ENCODE assay signal across 8 cellular contexts in genomic region chr11:14907411-14908213, GRCh38. TPM values are rescaled to one million over a fixed set of nuclear protein-coding genes. Genes with fewer than 3 reads are reported as not detected.
DNase-seq lines count a peak whose midpoint lies in the region; ATAC-seq and TF ChIP-seq lines count a peak whose summit lies in the region.

No MANE protein-coding gene starts in this region.

- H3K27ac ChIP-seq in 22Rv1, result no peak overlapping the region
- H3K27ac ChIP-seq in caudate nucleus (ENCODE audit: low read depth, low read length), result no peak overlapping the region
- no peak overlapping the region for H3K27ac ChIP-seq in lower lobe of right lung

- no peaks in the 10 kb centered on the region for H3K36me3 ChIP-seq in lower lobe of right lung

- no peaks in the 10 kb centered on the region for H3K9me3 ChIP-seq in lower lobe of right lung

- H3K4me3 ChIP-seq in lower lobe of right lung, result no peak overlapping the region

- DNase-seq in NCI-H2107 treated with DMSO at 0.1 percent for 48 hours (lab: John Stamatoyannopoulos, UW; ENCODE audit: unreplicated experiment), result peak; percentile 84
- DNase-seq in caudate nucleus (lab: John Stamatoyannopoulos, UW), result peak in 49 of 61 donors; percentile 10 to 64 (median 31)
- DNase-seq in lower lobe of right lung, result peak; percentile 90
- peak; percentile 75 for DNase-seq in stimulated activated CD8-positive, alpha-beta memory T cell treated with anti-CD3 and anti-CD28 coated beads, Interleukin-15, amount 100 ng/mL, for 24 hours (ENCODE audit: low read depth)

- ATAC-seq in GM18505 (IDR thresholded peaks at IDR 0.05; ENCODE audit: unreplicated experiment) (peak; percentile 47), HG02973 (IDR thresholded peaks at IDR 0.05; ENCODE audit: unreplicated experiment) (peak; percentile 50), lower lobe of right lung (peak; percentile 86 to 89)
- peak; percentile 75 to 77 for ATAC-seq in activated CD4-positive, CD25-positive, alpha-beta regulatory T cell treated with anti-CD3 and anti-CD28 coated beads, Interleukin-2, amount 50 U/mL, for 24 hours

- H3K27me3 ChIP-seq in lower lobe of right lung (ENCODE audit: low read depth), result no peaks in the 10 kb centered on the region

- intact Hi-C loops in lower lobe of right lung (cut with DNase I), result loop anchor here (10.0 kb wide), 2 partner anchors 113 to 373 kb away; no protein-coding TSS in a partner anchor

- H3K4me1 ChIP-seq in lower lobe of right lung, result peaks cover 11% of the 10 kb centered on the region

- peak; percentile 88 for TF ChIP-seq CTCF in 22Rv1 (IDR thresholded peaks at IDR 0.05)
- peak; percentile 90 for TF ChIP-seq CTCF in lower lobe of right lung (IDR thresholded peaks at IDR 0.05)

- TF ChIP-seq POLR2A in GM18505 (IDR thresholded peaks at IDR 0.05; ENCODE audit: borderline replicate concordance, extremely low read depth, insufficient read depth, insufficient read length), result no peak

RNA-seq across cellular contexts. Expression of gene CYP2R1, which starts 15.6 kb away (rescaled TPM):
- total RNA-seq in lower lobe of right lung, result 12.3 TPM

Comparison
In these comparisons a context has a peak if more than half of its experiments do, and no peak if none do; other contexts are left out.
1. DNase-seq: peak in every context shown above with its lines; median percentile 90 in lower lobe of right lung; 84 in NCI-H2107 treated with DMSO at 0.1 percent for 48 hours; 75 in stimulated activated CD8-positive, alpha-beta memory T cell treated with anti-CD3 and anti-CD28 coated beads, Interleukin-15, amount 100 ng/mL, for 24 hours; 31 in caudate nucleus.